ENCODE assay signal across 18 cellular contexts in the genomic region with DNA sequence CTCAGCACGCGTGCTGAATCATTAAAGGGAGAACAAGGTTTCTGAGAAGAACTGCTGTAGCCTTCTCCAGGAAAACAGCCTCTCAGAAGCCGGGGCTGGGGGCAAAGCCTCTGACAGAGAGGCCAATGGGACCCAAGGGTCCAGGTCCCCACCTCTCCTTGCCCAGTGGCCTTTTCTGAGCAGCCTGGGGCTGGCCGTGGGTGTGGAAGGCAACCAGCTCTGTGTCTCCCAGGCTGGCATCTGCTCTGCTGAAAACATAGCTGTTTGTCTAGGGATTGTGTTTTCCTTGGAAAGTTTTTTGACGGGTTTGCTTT.
DNase-seq lines count a peak whose midpoint lies in the region; ATAC-seq and TF ChIP-seq lines count a peak whose summit lies in the region.
"Had no signal": no experiment of that assay in that cellular context is flagged by ENCODE, and none has a peak within 500 bp of the region (broad histone marks: within the 10 kb centered on the region; RNA-seq: fewer than 3 reads in every experiment).

No MANE protein-coding gene starts in this region.

- H3K4me3 ChIP-seq in RWPE2 (ENCODE audit: severe bottlenecking) (no peak overlapping the region), lower lobe of right lung (no peak overlapping the region), spleen (no peak overlapping the region)
- H3K4me3 ChIP-seq: GM23248 had no signal

- no peaks in the 10 kb centered on the region for H3K9me3 ChIP-seq in RWPE2 (ENCODE audit: severe bottlenecking)
- no peaks in the 10 kb centered on the region for H3K9me3 ChIP-seq in lower lobe of right lung
- no peaks in the 10 kb centered on the region for H3K9me3 ChIP-seq in spleen
- H3K9me3 ChIP-seq: BE2C, Caco-2 had no signal

- H3K4me1 Mint-ChIP-seq in WTC11: peaks cover 9% of the 10 kb centered on the region
- H3K4me1 Mint-ChIP-seq: CD4-positive, CD25-positive, alpha-beta regulatory T cell had no signal

- DNase-seq in RWPE2 (ENCODE audit: low spot score): peak; percentile 32
- DNase-seq in WTC11 (ENCODE audit: low spot score): peak; percentile 3
- DNase-seq in lower lobe of right lung: peak; percentile 24
- peak; percentile 50 for DNase-seq in spleen
- no peak for DNase-seq in anterior cingulate cortex (lab: John Stamatoyannopoulos, UW)
- DNase-seq: ACHN; BE2C; C1 segment of cervical spinal cord; CD4-positive, CD25-positive, alpha-beta regulatory T cell; DMS153; DMS79; GDM1; GM23248; HCEC 1CT had no signal

- ATAC-seq in RWPE2 (ENCODE audit: low read depth): no peak
- no peak for ATAC-seq in WTC11
- ATAC-seq in lower lobe of right lung: no peak
- ATAC-seq in HG03469 (IDR thresholded peaks at IDR 0.05; ENCODE audit: unreplicated experiment): no peak
- ATAC-seq in HG02623 (IDR thresholded peaks at IDR 0.05; ENCODE audit: unreplicated experiment): no peak

- H3K4me1 ChIP-seq in RWPE2 (ENCODE audit: insufficient read depth, poor library complexity, severe bottlenecking) (no peaks in the 10 kb centered on the region), lower lobe of right lung (no peaks in the 10 kb centered on the region), spleen (no peaks in the 10 kb centered on the region)
- H3K4me1 ChIP-seq: BE2C had no signal

- POLR2A ChIA-PET in WTC11 (lab: Charles Lee): no interaction called here

- TF ChIP-seq CTCF in RWPE2 (IDR thresholded peaks at IDR 0.05; ENCODE audit: poor library complexity, severe bottlenecking) (no peak), WTC11 (IDR thresholded peaks at IDR 0.05) (no peak), lower lobe of right lung (IDR thresholded peaks at IDR 0.05) (no peak), spleen (IDR thresholded peaks at IDR 0.05 in 8 of 11, conservative IDR thresholded peaks at IDR 0.05 in 3 of 11) (no peak)

- no peak for TF ChIP-seq POLR2A in spleen (IDR thresholded peaks at IDR 0.05)

- peaks cover 10% of the 10 kb centered on the region for H3K9me3 Mint-ChIP-seq in WTC11
- H3K9me3 Mint-ChIP-seq: IgD-negative memory B cell had no signal

- H3K27me3 Mint-ChIP-seq in WTC11 (ENCODE audit: low read depth): no peaks in the 10 kb centered on the region
- H3K27me3 Mint-ChIP-seq: IgD-negative memory B cell had no signal

- WGBS in spleen, 5 donors: 83 to 94% (median 86%) methylated on average over 5 of the region's 5 CpGs

- CTCF ChIA-PET in WTC11 (lab: Charles Lee): interaction anchor here (0.6 to 3.1 kb wide), 2 partner anchors 15 to 56 kb away, joined by 3 to 18 read pairs; no protein-coding TSS in a partner anchor

- H3K27ac Mint-ChIP-seq in WTC11: no peak overlapping the region
- H3K27ac Mint-ChIP-seq: CD4-positive, CD25-positive, alpha-beta regulatory T cell; IgD-negative memory B cell had no signal

- H3K36me3 Mint-ChIP-seq in WTC11: no peaks in the 10 kb centered on the region
- H3K36me3 Mint-ChIP-seq: CD4-positive, CD25-positive, alpha-beta regulatory T cell; IgD-negative memory B cell had no signal

- H3K36me3 ChIP-seq in RWPE2 (ENCODE audit: low read depth): no peaks in the 10 kb centered on the region
- H3K36me3 ChIP-seq in lower lobe of right lung: no peaks in the 10 kb centered on the region
- H3K36me3 ChIP-seq in spleen: no peaks in the 10 kb centered on the region
- H3K36me3 ChIP-seq: BE2C had no signal

- no peaks in the 10 kb centered on the region for H3K27me3 ChIP-seq in RWPE2 (ENCODE audit: insufficient read depth, poor library complexity, severe bottlenecking)
- peaks cover 27% of the 10 kb centered on the region for H3K27me3 ChIP-seq in lower lobe of right lung (ENCODE audit: low read depth)
- H3K27me3 ChIP-seq in spleen (replicated peaks in 1 of 7): peaks cover 0 to 55% (median 0%) of the 10 kb centered on the region in 7 donors
- H3K27me3 ChIP-seq: BE2C had no signal

- H3K27ac ChIP-seq in RWPE2 (ENCODE audit: poor library complexity, severe bottlenecking): no peak overlapping the region
- no peak overlapping the region for H3K27ac ChIP-seq in lower lobe of right lung
- H3K27ac ChIP-seq in spleen: no peak overlapping the region
- H3K27ac ChIP-seq: GM23248 had no signal

- H3K4me3 Mint-ChIP-seq in WTC11: no peak overlapping the region
- H3K4me3 Mint-ChIP-seq: CD4-positive, CD25-positive, alpha-beta regulatory T cell; IgD-negative memory B cell had no signal

- intact Hi-C loops in lower lobe of right lung (cut with DNase I): no loop called here
- intact Hi-C loops in spleen (cut with DNase I; ENCODE audit: low total_unique reads): no loop called here

TF ChIP-seq in WTC11, 78 proteins besides CTCF, POLR2A, EP300 and RAD21 (continues in another document):
- no peak for TF ChIP-seq GRHL2 (CRISPR knock-in tag; IDR thresholded peaks at IDR 0.05; ENCODE audit: insufficient replicate concordance, severe bottlenecking)
- TF ChIP-seq AFF4 (CRISPR knock-in tag; IDR thresholded peaks at IDR 0.05; ENCODE audit: borderline replicate concordance): no peak
- TF ChIP-seq, protein P1, sequence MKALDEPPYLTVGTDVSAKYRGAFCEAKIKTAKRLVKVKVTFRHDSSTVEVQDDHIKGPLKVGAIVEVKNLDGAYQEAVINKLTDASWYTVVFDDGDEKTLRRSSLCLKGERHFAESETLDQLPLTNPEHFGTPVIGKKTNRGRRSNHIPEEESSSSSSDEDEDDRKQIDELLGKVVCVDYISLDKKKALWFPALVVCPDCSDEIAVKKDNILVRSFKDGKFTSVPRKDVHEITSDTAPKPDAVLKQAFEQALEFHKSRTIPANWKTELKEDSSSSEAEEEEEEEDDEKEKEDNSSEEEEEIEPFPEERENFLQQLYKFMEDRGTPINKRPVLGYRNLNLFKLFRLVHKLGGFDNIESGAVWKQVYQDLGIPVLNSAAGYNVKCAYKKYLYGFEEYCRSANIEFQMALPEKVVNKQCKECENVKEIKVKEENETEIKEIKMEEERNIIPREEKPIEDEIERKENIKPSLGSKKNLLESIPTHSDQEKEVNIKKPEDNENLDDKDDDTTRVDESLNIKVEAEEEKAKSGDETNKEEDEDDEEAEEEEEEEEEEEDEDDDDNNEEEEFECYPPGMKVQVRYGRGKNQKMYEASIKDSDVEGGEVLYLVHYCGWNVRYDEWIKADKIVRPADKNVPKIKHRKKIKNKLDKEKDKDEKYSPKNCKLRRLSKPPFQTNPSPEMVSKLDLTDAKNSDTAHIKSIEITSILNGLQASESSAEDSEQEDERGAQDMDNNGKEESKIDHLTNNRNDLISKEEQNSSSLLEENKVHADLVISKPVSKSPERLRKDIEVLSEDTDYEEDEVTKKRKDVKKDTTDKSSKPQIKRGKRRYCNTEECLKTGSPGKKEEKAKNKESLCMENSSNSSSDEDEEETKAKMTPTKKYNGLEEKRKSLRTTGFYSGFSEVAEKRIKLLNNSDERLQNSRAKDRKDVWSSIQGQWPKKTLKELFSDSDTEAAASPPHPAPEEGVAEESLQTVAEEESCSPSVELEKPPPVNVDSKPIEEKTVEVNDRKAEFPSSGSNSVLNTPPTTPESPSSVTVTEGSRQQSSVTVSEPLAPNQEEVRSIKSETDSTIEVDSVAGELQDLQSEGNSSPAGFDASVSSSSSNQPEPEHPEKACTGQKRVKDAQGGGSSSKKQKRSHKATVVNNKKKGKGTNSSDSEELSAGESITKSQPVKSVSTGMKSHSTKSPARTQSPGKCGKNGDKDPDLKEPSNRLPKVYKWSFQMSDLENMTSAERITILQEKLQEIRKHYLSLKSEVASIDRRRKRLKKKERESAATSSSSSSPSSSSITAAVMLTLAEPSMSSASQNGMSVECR (CRISPR knock-in tag; IDR thresholded peaks at IDR 0.05; ENCODE audit: borderline replicate concordance): no peak
- no peak for TF ChIP-seq TCF7 (CRISPR knock-in tag; IDR thresholded peaks at IDR 0.05; ENCODE audit: low read depth)
- no peak for TF ChIP-seq CBFB (CRISPR knock-in tag; IDR thresholded peaks at IDR 0.05; ENCODE audit: low read depth)
- TF ChIP-seq JUN (CRISPR knock-in tag; IDR thresholded peaks at IDR 0.05): no peak
- TF ChIP-seq RORB (CRISPR knock-in tag; IDR thresholded peaks at IDR 0.05): no peak
- TF ChIP-seq OVOL2 (CRISPR knock-in tag; IDR thresholded peaks at IDR 0.05; ENCODE audit: borderline replicate concordance): no peak
- no peak for TF ChIP-seq ZNF232 (CRISPR knock-in tag; IDR thresholded peaks at IDR 0.05)
- no peak for TF ChIP-seq RELA (CRISPR knock-in tag; IDR thresholded peaks at IDR 0.05; ENCODE audit: borderline replicate concordance)
- no peak for TF ChIP-seq KAT7 (CRISPR knock-in tag; IDR thresholded peaks at IDR 0.05; ENCODE audit: borderline replicate concordance)

Comparison
In these comparisons a context has a peak if more than half of its experiments do, and no peak if none do; other contexts are left out.
1. DNase-seq: peak in RWPE2 (single experiment), WTC11 (single experiment), lower lobe of right lung (single experiment) and spleen (single experiment); none in anterior cingulate cortex (0 of 58).